In genomic region chr14:71231521-71232393, GRCh38 we compare ENCODE assay signal across 11 cellular contexts.
DNase-seq lines count a peak whose midpoint lies in the region; ATAC-seq and TF ChIP-seq lines count a peak whose summit lies in the region.
"Had no signal": no experiment of that assay in that cellular context is flagged by ENCODE, and none has a peak within 500 bp of the region (broad histone marks: within the 10 kb centered on the region; RNA-seq: fewer than 3 reads in every experiment).

No MANE protein-coding gene starts in this region.

- ATAC-seq in GM19467 (IDR thresholded peaks at IDR 0.05; ENCODE audit: unreplicated experiment) (peak; percentile 64), HG02970 (IDR thresholded peaks at IDR 0.05; ENCODE audit: low FRiP score, unreplicated experiment) (no peak), foreskin keratinocyte (no peak)
- peak; percentile 37 for ATAC-seq in activated naive CD8-positive, alpha-beta T cell treated with anti-CD3 and anti-CD28 coated beads, Interleukin-2, amount 50 U/mL, for 24 hours

- peaks cover 7% of the 10 kb centered on the region for H3K4me1 ChIP-seq in foreskin keratinocyte
- H3K4me1 ChIP-seq: BLaER1 had no signal

- no peak overlapping the region for H3K4me3 Mint-ChIP-seq in activated naive CD8-positive, alpha-beta T cell treated with anti-CD3 and anti-CD28 coated beads, Interleukin-2, amount 50 U/mL, for 24 hours
- H3K4me3 Mint-ChIP-seq: natural killer cell had no signal

- H3K36me3 Mint-ChIP-seq in activated naive CD8-positive, alpha-beta T cell treated with anti-CD3 and anti-CD28 coated beads, Interleukin-2, amount 50 U/mL, for 24 hours (ENCODE audit: low read depth), result no peaks in the 10 kb centered on the region
- H3K36me3 Mint-ChIP-seq: natural killer cell had no signal

- no peaks in the 10 kb centered on the region for H3K9me3 Mint-ChIP-seq in activated naive CD8-positive, alpha-beta T cell treated with anti-CD3 and anti-CD28 coated beads, Interleukin-2, amount 50 U/mL, for 24 hours
- H3K9me3 Mint-ChIP-seq: natural killer cell had no signal

- H3K27me3 ChIP-seq in foreskin keratinocyte, result no peaks in the 10 kb centered on the region
- H3K27me3 ChIP-seq: BLaER1 had no signal

- H3K4me1 Mint-ChIP-seq in activated naive CD8-positive, alpha-beta T cell treated with anti-CD3 and anti-CD28 coated beads, Interleukin-2, amount 50 U/mL, for 24 hours, result peaks cover 5% of the 10 kb centered on the region

- H3K27ac Mint-ChIP-seq in activated naive CD8-positive, alpha-beta T cell treated with anti-CD3 and anti-CD28 coated beads, Interleukin-2, amount 50 U/mL, for 24 hours, result no peak overlapping the region
- H3K27ac Mint-ChIP-seq: natural killer cell had no signal

- TF ChIP-seq CTCF in foreskin keratinocyte (conservative IDR thresholded peaks at IDR 0.05), result no peak

- no peaks in the 10 kb centered on the region for H3K27me3 Mint-ChIP-seq in activated naive CD8-positive, alpha-beta T cell treated with anti-CD3 and anti-CD28 coated beads, Interleukin-2, amount 50 U/mL, for 24 hours

- no peak overlapping the region for H3K27ac ChIP-seq in foreskin keratinocyte
- H3K27ac ChIP-seq: BLaER1 had no signal

- DNase-seq in CMK (ENCODE audit: low read depth) (peak; percentile 61), NCI-H146 treated with DMSO at 0.1 percent for 48 hours (lab: John Stamatoyannopoulos, UW; ENCODE audit: unreplicated experiment) (peak; percentile 28), foreskin keratinocyte (no peak), cerebellum (ENCODE audit: low spot score) (no peak), T-helper 9 cell (no peak)
- no peak for DNase-seq in activated naive CD8-positive, alpha-beta T cell treated with anti-CD3 and anti-CD28 coated beads, Interleukin-2, amount 50 U/mL, for 24 hours
- DNase-seq: natural killer cell; stimulated activated CD4-positive, alpha-beta T cell treated with anti-CD3 and anti-CD28 coated beads, Interleukin-2, amount 100 ng/mL, for 48 hours had no signal

Comparison
In these comparisons a context has a peak if more than half of its experiments do, and no peak if none do; other contexts are left out.
1. DNase-seq: peak in CMK (single experiment) and NCI-H146 treated with DMSO at 0.1 percent for 48 hours (single experiment); none in activated naive CD8-positive, alpha-beta T cell treated with anti-CD3 and anti-CD28 coated beads, Interleukin-2, amount 50 U/mL, for 24 hours (single experiment), foreskin keratinocyte (0 of 2), cerebellum (single experiment) and T-helper 9 cell (single experiment).
2. ATAC-seq: peak in GM19467 (single experiment) and activated naive CD8-positive, alpha-beta T cell treated with anti-CD3 and anti-CD28 coated beads, Interleukin-2, amount 50 U/mL, for 24 hours (single experiment); none in HG02970 (single experiment) and foreskin keratinocyte (single experiment).